ENCODE assay signal across 13 cellular contexts in genomic region chr18:45793295-45793965, GRCh38. TPM values are rescaled to one million over a fixed set of nuclear protein-coding genes. Genes with fewer than 3 reads are reported as not detected.
DNase-seq lines count a peak whose midpoint lies in the region; ATAC-seq and TF ChIP-seq lines count a peak whose summit lies in the region.
"Had no signal": no experiment of that assay in that cellular context is flagged by ENCODE, and none has a peak within 500 bp of the region (broad histone marks: within the 10 kb centered on the region; RNA-seq: fewer than 3 reads in every experiment).

No MANE protein-coding gene starts in this region.

- peak overlapping the region; percentile 31; the same call in 1 of the 2 replicates for H3K9ac ChIP-seq in SK-N-SH
- H3K9ac ChIP-seq: BLaER1, KMS-11 had no signal

- TF ChIP-seq CTCF in SK-N-SH (IDR thresholded peaks at IDR 0.05) = no peak
- no peak for TF ChIP-seq CTCF in tibial artery (IDR thresholded peaks at IDR 0.05)

- peak overlapping the region; percentile 62; the same call in 1 of the 2 replicates for H2AFZ ChIP-seq in SK-N-SH (ENCODE audit: low read depth)

- TF ChIP-seq EP300 in SK-N-SH (IDR thresholded peaks at IDR 0.05; ENCODE audit: borderline replicate concordance in 1 of 2, low read depth in 1 of 2, low read length in 1 of 2) = peak in 1 of 2 experiments; percentile 57; a peak in 1 of 4 replicates

- H3K27me3 Mint-ChIP-seq in stimulated activated naive CD8-positive, alpha-beta T cell treated with anti-CD3 and anti-CD28 coated beads, Interleukin-15, amount 100 ng/mL, for 72 hours = no peaks in the 10 kb centered on the region

- no peak for TF ChIP-seq RAD21 in SK-N-SH (IDR thresholded peaks at IDR 0.05; ENCODE audit: low read length)

- H3K4me1 ChIP-seq in SK-N-SH (ENCODE audit: control insufficient read depth in 1 of 2, insufficient read depth in 2 of 2, low read depth in 1 of 2, low read length in 1 of 2) = peaks cover 0 to 15% of the 10 kb centered on the region in 2 experiments; a peak in 2 of 4 replicates
- no peaks in the 10 kb centered on the region for H3K4me1 ChIP-seq in tibial artery
- H3K4me1 ChIP-seq: BLaER1, spleen had no signal

- H3K27me3 ChIP-seq in SK-N-SH (ENCODE audit: insufficient read depth) = no peaks in the 10 kb centered on the region
- H3K27me3 ChIP-seq in tibial artery = no peaks in the 10 kb centered on the region
- H3K27me3 ChIP-seq: BLaER1, SJCRH30, spleen had no signal

- H4K20me1 ChIP-seq in SK-N-SH (ENCODE audit: insufficient read depth) = no peaks in the 10 kb centered on the region
- H4K20me1 ChIP-seq: BLaER1 had no signal

- H3K4me1 Mint-ChIP-seq in stimulated activated naive CD8-positive, alpha-beta T cell treated with anti-CD3 and anti-CD28 coated beads, Interleukin-15, amount 100 ng/mL, for 72 hours = no peaks in the 10 kb centered on the region

- H3K36me3 ChIP-seq in SK-N-SH (replicated peaks in 1 of 2; ENCODE audit: control insufficient read depth in 1 of 2, insufficient read depth in 2 of 2, low read length in 1 of 2) = no peaks in the 10 kb centered on the region
- no peaks in the 10 kb centered on the region for H3K36me3 ChIP-seq in tibial artery
- H3K36me3 ChIP-seq: BLaER1, SJCRH30, spleen had no signal

- peak overlapping the region; percentile 20; the same call in 1 of the 2 replicates for H3K4me2 ChIP-seq in SK-N-SH
- H3K4me2 ChIP-seq: BLaER1, KMS-11 had no signal

- no peaks in the 10 kb centered on the region for H3K9me2 ChIP-seq in SK-N-SH

- CTCF ChIA-PET in SK-N-SH (lab: Yijun Ruan, JAX) = no interaction called here

- H3K79me2 ChIP-seq in SK-N-SH (ENCODE audit: insufficient read depth) = no peaks in the 10 kb centered on the region

- no peak overlapping the region for H3K27ac Mint-ChIP-seq in stimulated activated naive CD8-positive, alpha-beta T cell treated with anti-CD3 and anti-CD28 coated beads, Interleukin-15, amount 100 ng/mL, for 72 hours

- POLR2A ChIA-PET in SK-N-SH (lab: Yijun Ruan, JAX) = no interaction called here

- H3K9me3 Mint-ChIP-seq in stimulated activated naive CD8-positive, alpha-beta T cell treated with anti-CD3 and anti-CD28 coated beads, Interleukin-15, amount 100 ng/mL, for 72 hours = peaks cover 1 to 7% of the 10 kb centered on the region in 2 donors

- ATAC-seq in stimulated activated naive CD8-positive, alpha-beta T cell treated with anti-CD3 and anti-CD28 coated beads, Interleukin-15, Interleukin-2, amounts not matched to agents 100 U/mL and 50 U/mL, for 24 hours = peak; percentile 36
- ATAC-seq in stimulated activated naive CD8-positive, alpha-beta T cell treated with anti-CD3 and anti-CD28 coated beads, Interleukin-15, amount 100 ng/mL, for 72 hours = no peak

- 0 out of 4 replicates have a peak overlapping the region, but pooled peaks of 1 of the 2 experiments have one; percentile 0 for H3K4me3 ChIP-seq in SK-N-SH (ENCODE audit: low read depth in 2 of 2, low read length in 1 of 2)
- no peak overlapping the region for H3K4me3 ChIP-seq in tibial artery
- H3K4me3 ChIP-seq: BLaER1, SJCRH30, spleen had no signal

- intact Hi-C loops in tibial artery (cut with DNase I; ENCODE audit: low total_unique reads) (no loop called here), posterior vena cava (cut with DNase I) (no loop called here)

- DNase-seq in stimulated activated naive CD8-positive, alpha-beta T cell treated with anti-CD3 and anti-CD28 coated beads, Interleukin-15, Interleukin-2, amounts not matched to agents 100 U/mL and 50 U/mL, for 24 hours = no peak
- no peak for DNase-seq in stimulated activated naive CD8-positive, alpha-beta T cell treated with anti-CD3 and anti-CD28 coated beads, Interleukin-15, amount 100 ng/mL, for 72 hours
- DNase-seq in SK-N-SH (no peak), fibroblast of peridontal ligament (ENCODE audit: extremely low read depth) (peak; percentile 89), foreskin melanocyte (no peak), tibial artery (no peak), posterior vena cava (ENCODE audit: low spot score) (no peak)
- DNase-seq in activated CD4-positive, CD25-positive, alpha-beta regulatory T cell (lab: John Stamatoyannopoulos, UW) = no peak
- DNase-seq: activated CD8-positive, alpha-beta memory T cell treated with anti-CD3 and anti-CD28 coated beads, Interleukin-2, amount 50 U/mL, for 48 hours; spleen had no signal

- peaks cover 16% of the 10 kb centered on the region for H3F3A ChIP-seq in SK-N-SH (replicated peaks; ENCODE audit: insufficient read depth)

- peak overlapping the region in 1 of 2 experiments; percentile 90; a peak in 2 of 4 replicates for H3K27ac ChIP-seq in SK-N-SH (ENCODE audit: low read depth in 2 of 2, low read length in 1 of 2)
- H3K27ac ChIP-seq in tibial artery = no peak overlapping the region
- H3K27ac ChIP-seq: BLaER1, KMS-11, SJCRH30, spleen had no signal

- H3K9me3 ChIP-seq in SK-N-SH (no peaks in the 10 kb centered on the region), tibial artery (no peaks in the 10 kb centered on the region)
- H3K9me3 ChIP-seq: SJCRH30 had no signal

- WGBS in SK-N-SH (ENCODE audit: low lambda C conversion rate) = 14% methylated on average over 4 of the region's 4 CpGs

- H3K4me3 Mint-ChIP-seq in stimulated activated naive CD8-positive, alpha-beta T cell treated with anti-CD3 and anti-CD28 coated beads, Interleukin-15, amount 100 ng/mL, for 72 hours = no peak overlapping the region

TF ChIP-seq in SK-N-SH, 30 proteins besides CTCF, POLR2A, EP300 and RAD21:
- TF ChIP-seq TAF1 (IDR thresholded peaks at IDR 0.05; ENCODE audit: borderline replicate concordance, low read depth, low read length) (no peak), POLR2AphosphoS5 (IDR thresholded peaks at IDR 0.05; ENCODE audit: low read depth, low read length) (peak; percentile 44; the same call in 1 of the 2 replicates), JUND (IDR thresholded peaks at IDR 0.05) (peak; percentile 62), MEF2A (IDR thresholded peaks at IDR 0.05; ENCODE audit: borderline replicate concordance, low read depth) (no peak), PBX3 (IDR thresholded peaks at IDR 0.05) (peak; percentile 30; the same call in 1 of the 2 replicates), TCF12 (IDR thresholded peaks at IDR 0.05) (peak; percentile 80), USF1 (IDR thresholded peaks at IDR 0.05; ENCODE audit: borderline replicate concordance, low read depth) (no peak), FOSL2 (IDR thresholded peaks at IDR 0.05; ENCODE audit: borderline replicate concordance, low read depth) (peak; percentile 80)
TF ChIP-seq in SK-N-SH: peak in this region for 5.

RNA-seq across cellular contexts. Expression of gene SIGLEC15, which starts 32.0 kb away (rescaled TPM):
- 0.10 and 0.19 TPM in 2 replicates for polyA plus RNA-seq in SK-N-SH (2012; rRNA removed)
- polyA plus RNA-seq in SK-N-SH (2012; cell fraction: cytosol; rRNA removed) = 0.10 and 0.12 TPM in 2 replicates
- 0.04 and 0.11 TPM in 2 replicates for polyA plus RNA-seq in SK-N-SH (2012; cell fraction: nucleus; rRNA removed)
- total RNA-seq in posterior vena cava = under 1 TPM; 0.46 to 0.90 TPM
